17 cellular contexts compared by ENCODE assay signal in the genomic region with DNA sequence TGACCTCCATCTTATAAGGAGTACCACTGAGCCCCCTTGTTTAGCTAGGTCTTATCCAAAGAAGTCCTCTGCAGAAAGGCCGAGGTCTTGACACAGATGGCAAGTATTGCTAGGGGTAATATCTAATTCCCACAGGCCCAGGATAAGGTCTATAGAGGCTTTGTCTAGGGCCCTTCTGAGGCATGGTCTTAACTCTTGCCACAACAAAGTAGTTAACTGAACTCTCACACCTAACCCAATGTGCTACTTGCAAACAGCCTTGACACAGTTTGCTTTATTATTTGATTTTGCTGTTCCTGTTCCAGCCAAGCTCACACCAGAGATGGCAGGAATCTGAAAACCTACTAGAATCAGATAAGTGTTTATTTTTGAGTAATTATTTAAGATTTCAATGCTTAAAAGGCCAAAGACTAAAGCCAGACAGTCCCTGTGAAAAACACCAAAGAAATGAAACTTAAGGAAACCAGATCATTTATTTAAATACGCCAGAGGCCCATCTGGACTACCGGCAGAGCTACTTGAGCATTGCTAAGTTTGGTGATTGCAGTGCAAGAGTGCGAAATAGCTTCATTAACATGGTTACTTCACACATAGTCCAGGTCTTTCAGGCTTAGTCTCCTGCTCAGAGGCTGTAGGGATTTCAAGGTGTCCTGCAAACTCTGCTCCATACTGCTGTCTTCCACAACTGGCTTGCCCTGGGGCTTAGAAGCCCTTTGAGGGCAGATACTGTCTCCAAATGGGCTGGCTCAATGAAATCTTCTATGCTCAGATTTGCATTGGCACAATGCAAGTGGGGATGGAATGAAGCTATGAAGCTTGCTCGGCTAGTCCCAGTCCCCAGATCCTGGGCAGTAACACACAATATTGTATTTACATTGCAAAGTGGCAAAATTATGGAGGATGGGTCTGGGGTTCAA. TPM values are rescaled to one million over a fixed set of nuclear protein-coding genes. Genes with fewer than 3 reads are reported as not detected.
DNase-seq lines count a peak whose midpoint lies in the region; ATAC-seq and TF ChIP-seq lines count a peak whose summit lies in the region.
"Had no signal": no experiment of that assay in that cellular context is flagged by ENCODE, and none has a peak within 500 bp of the region (broad histone marks: within the 10 kb centered on the region; RNA-seq: fewer than 3 reads in every experiment).

No MANE protein-coding gene starts in this region.

- CTCF ChIA-PET in CD8-positive, alpha-beta memory T cell (lab: Charles Lee): interaction anchor here (1.0 to 1.4 kb wide), 3 partner anchors 35 to 130 kb away, joined by 3 to 5 read pairs (median 3); no protein-coding TSS in a partner anchor
- CTCF ChIA-PET in T-cell (lab: Charles Lee): interaction anchor here in 1 of 2 donors (0.6 kb wide), 1 partner anchor 337 kb away, joined by 3 read pairs; no protein-coding TSS in a partner anchor

- H3K9me3 ChIP-seq in CD8-positive, alpha-beta memory T cell (ENCODE audit: low read length): no peaks in the 10 kb centered on the region
- no peaks in the 10 kb centered on the region for H3K9me3 ChIP-seq in liver (ENCODE audit: control insufficient read depth in 4 of 4, low read length in 3 of 4)
- H3K9me3 ChIP-seq: ovary had no signal

- peak overlapping the region; percentile 45 to 90 (median 80) for H3K27ac Mint-ChIP-seq in CD8-positive, alpha-beta memory T cell
- H3K27ac Mint-ChIP-seq in T-cell (peak overlapping the region; percentile 24 to 47), progenitor cell of endocrine pancreas (peak overlapping the region; percentile 93)
- H3K27ac Mint-ChIP-seq: GM23338 had no signal

- H3K4me1 ChIP-seq in CD8-positive, alpha-beta memory T cell (ENCODE audit: insufficient read depth, low read length): peaks cover 53% of the 10 kb centered on the region
- H3K4me1 ChIP-seq in liver (ENCODE audit: control insufficient read depth in 4 of 4, insufficient read depth in 4 of 4, low read length in 3 of 4): peaks cover 17 to 70% (median 60%) of the 10 kb centered on the region in 4 donors

- no peaks in the 10 kb centered on the region for H3K36me3 ChIP-seq in CD8-positive, alpha-beta memory T cell (ENCODE audit: insufficient read depth, low read length)
- no peaks in the 10 kb centered on the region for H3K36me3 ChIP-seq in liver (ENCODE audit: control insufficient read depth in 4 of 4, insufficient read depth in 3 of 4, low read depth in 1 of 4, low read length in 3 of 4)
- H3K36me3 ChIP-seq: ovary had no signal

- no peaks in the 10 kb centered on the region for H3K27me3 Mint-ChIP-seq in CD8-positive, alpha-beta memory T cell
- H3K27me3 Mint-ChIP-seq in T-cell (no peaks in the 10 kb centered on the region), progenitor cell of endocrine pancreas (no peaks in the 10 kb centered on the region)

- no peak for DNase-seq in CD8-positive, alpha-beta memory T cell
- DNase-seq in T-cell (no peak), progenitor cell of endocrine pancreas (ENCODE audit: low spot score, unreplicated experiment) (no peak), GM03348 (ENCODE audit: low spot score) (no peak)
- DNase-seq: activated naive CD4-positive, alpha-beta T cell treated with anti-CD3 and anti-CD28 coated beads, Interleukin-2, amount 10 ng/mL, durations not matched to agents 7 days and 5 days; DMS79 treated with DMSO at 0.1 percent for 48 hours; effector CD4-positive, alpha-beta T cell; NCI-H1417 treated with DMSO at 0.1 percent for 48 hours; NCI-H446; ovary had no signal

- peaks cover 42 to 62% (median 43%) of the 10 kb centered on the region in 3 donors for H3K4me1 Mint-ChIP-seq in CD8-positive, alpha-beta memory T cell
- peaks cover 47 to 60% (median 55%) of the 10 kb centered on the region in 3 donors for H3K4me1 Mint-ChIP-seq in T-cell
- H3K4me1 Mint-ChIP-seq in progenitor cell of endocrine pancreas (ENCODE audit: low read depth): peaks cover 79% of the 10 kb centered on the region

- 72% methylated on average over 5 of the region's 5 CpGs for WGBS in liver

- POLR2A ChIA-PET in CD8-positive, alpha-beta memory T cell (lab: Charles Lee): interaction anchor here (1.5 kb wide), 1 partner anchor 29 kb away, joined by 4 read pairs; the partner anchor contains the start of gene SUPT4H1
- POLR2A ChIA-PET in T-cell (lab: Charles Lee): interaction anchor here in 1 of 2 donors (0.5 kb wide), 1 partner anchor 1236 kb away, joined by 3 read pairs; no protein-coding TSS in a partner anchor

- H3K36me3 Mint-ChIP-seq in CD8-positive, alpha-beta memory T cell: no peaks in the 10 kb centered on the region
- H3K36me3 Mint-ChIP-seq in T-cell: no peaks in the 10 kb centered on the region
- H3K36me3 Mint-ChIP-seq in progenitor cell of endocrine pancreas (ENCODE audit: insufficient read depth): no peaks in the 10 kb centered on the region
- H3K36me3 Mint-ChIP-seq: activated naive CD4-positive, alpha-beta T cell treated with anti-CD3 and anti-CD28 coated beads, Interleukin-2, amount 10 ng/mL, durations not matched to agents 7 days and 5 days had no signal

- TF ChIP-seq CTCF in liver (IDR thresholded peaks at IDR 0.05; ENCODE audit: low read depth, low read length, missing input control) (no peak), progenitor cell of endocrine pancreas (IDR thresholded peaks at IDR 0.05; ENCODE audit: unreplicated experiment) (no peak)

- H3K9ac ChIP-seq in liver (ENCODE audit: low read depth in 1 of 2, low read length in 2 of 2): no peak overlapping the region

- no peak overlapping the region for H3K27ac ChIP-seq in CD8-positive, alpha-beta memory T cell (ENCODE audit: low read depth, low read length)
- H3K27ac ChIP-seq in liver (ENCODE audit: low read depth in 1 of 2, low read length in 2 of 2): peak overlapping the region; percentile 12 to 79
- H3K27ac ChIP-seq: ovary had no signal

- no peak for TF ChIP-seq RAD21 in liver (IDR thresholded peaks at IDR 0.05)

- no peaks in the 10 kb centered on the region for H3K27me3 ChIP-seq in CD8-positive, alpha-beta memory T cell (ENCODE audit: insufficient read depth, low read length, poor library complexity, severe bottlenecking)
- no peaks in the 10 kb centered on the region for H3K27me3 ChIP-seq in liver (ENCODE audit: control insufficient read depth in 4 of 4, insufficient read depth in 4 of 4, low read length in 3 of 4)
- H3K27me3 ChIP-seq: ovary had no signal

- H3K4me3 Mint-ChIP-seq in CD8-positive, alpha-beta memory T cell: peak overlapping the region in 5 of 7 donors; percentile 1 to 60 (median 40)
- H3K4me3 Mint-ChIP-seq in T-cell: no peak overlapping the region
- H3K4me3 Mint-ChIP-seq in progenitor cell of endocrine pancreas (ENCODE audit: low read depth): peak overlapping the region; percentile 2
- H3K4me3 Mint-ChIP-seq: activated naive CD4-positive, alpha-beta T cell treated with anti-CD3 and anti-CD28 coated beads, Interleukin-2, amount 10 ng/mL, durations not matched to agents 7 days and 5 days; GM23338 had no signal

- no peaks in the 10 kb centered on the region for H3K9me3 Mint-ChIP-seq in CD8-positive, alpha-beta memory T cell
- H3K9me3 Mint-ChIP-seq in T-cell: no peaks in the 10 kb centered on the region
- no peaks in the 10 kb centered on the region for H3K9me3 Mint-ChIP-seq in progenitor cell of endocrine pancreas (ENCODE audit: low read depth)
- H3K9me3 Mint-ChIP-seq: activated naive CD4-positive, alpha-beta T cell treated with anti-CD3 and anti-CD28 coated beads, Interleukin-2, amount 10 ng/mL, durations not matched to agents 7 days and 5 days; GM23338 had no signal

- H3K4me3 ChIP-seq in CD8-positive, alpha-beta memory T cell (ENCODE audit: low read length): no peak overlapping the region
- no peak overlapping the region for H3K4me3 ChIP-seq in liver (ENCODE audit: low read depth in 1 of 3, low read length in 3 of 3)
- H3K4me3 ChIP-seq: GM23338, ovary had no signal

- ATAC-seq in T-cell (replicated peaks in 1 of 4) (no peak), HG03378 (IDR thresholded peaks at IDR 0.05; ENCODE audit: unreplicated experiment) (no peak), HG02852 (IDR thresholded peaks at IDR 0.05; ENCODE audit: unreplicated experiment) (no peak)
- ATAC-seq: GM23338, Right ventricle myocardium inferior, sciatic nerve had no signal

TF ChIP-seq in liver, 16 proteins besides CTCF, POLR2A, EP300 and RAD21 (continues in another document):
- no peak for TF ChIP-seq RXRA (IDR thresholded peaks at IDR 0.05)
- TF ChIP-seq SP1 (IDR thresholded peaks at IDR 0.05): no peak
- TF ChIP-seq NR2F2 (IDR thresholded peaks at IDR 0.05): no peak
- TF ChIP-seq FOXA2 (IDR thresholded peaks at IDR 0.05): no peak

RNA-seq across cellular contexts. Expression of gene SUPT4H1, which starts 28.5 kb away (rescaled TPM):
- total RNA-seq in CD8-positive, alpha-beta memory T cell: 100 to 1,000 TPM; 145 to 149 TPM
- 97.5 TPM for polyA plus RNA-seq in CD8-positive, alpha-beta memory T cell
- total RNA-seq in T-cell (10 to 100 TPM; 40.5 to 77.3 (median 63.2) TPM), liver (10 to 100 TPM; 23.3 to 48.1 TPM), progenitor cell of endocrine pancreas (89.6 and 95.7 TPM in 2 replicates)
- polyA plus RNA-seq in liver: 10 to 100 TPM; 32.8 to 59.1 TPM

RNA-seq across cellular contexts. Expression of gene RNF43, which starts 36.9 kb away (rescaled TPM):
- total RNA-seq in CD8-positive, alpha-beta memory T cell: 1 to 10 TPM in 1 of 2 experiments, under 1 TPM in 1; 0.47 to 1.2 TPM
- 1.4 TPM for polyA plus RNA-seq in CD8-positive, alpha-beta memory T cell
- 1 to 10 TPM; 1.2 to 4.0 (median 1.8) TPM for total RNA-seq in T-cell
- 1 to 10 TPM; 4.5 to 8.4 TPM for total RNA-seq in liver
- 1 to 10 TPM; 4.1 to 5.8 TPM for polyA plus RNA-seq in liver
- 18.7 and 19.2 TPM in 2 replicates for total RNA-seq in progenitor cell of endocrine pancreas
- total RNA-seq: myocyte had no signal

RNA-seq across cellular contexts. Expression of gene TSPOAP1, which starts 51.9 kb away (rescaled TPM):
- 10 to 100 TPM; 14.4 to 15.0 TPM for total RNA-seq in CD8-positive, alpha-beta memory T cell
- polyA plus RNA-seq in CD8-positive, alpha-beta memory T cell: 4.0 TPM
- total RNA-seq in T-cell (10 to 100 TPM; 15.6 to 62.7 (median 19.9) TPM), liver (1 to 10 TPM; 2.0 to 4.6 TPM), progenitor cell of endocrine pancreas (101 and 105 TPM in 2 replicates)
- 1 to 10 TPM; 1.5 to 3.1 TPM for polyA plus RNA-seq in liver

Comparison
In these comparisons a context has a peak if more than half of its experiments do, and no peak if none do; other contexts are left out.
1. H3K27ac Mint-ChIP-seq: peak in every context shown above with its lines; median percentile 93 in progenitor cell of endocrine pancreas; 80 in CD8-positive, alpha-beta memory T cell; 36 in T-cell.
2. H3K4me3 Mint-ChIP-seq: peak in CD8-positive, alpha-beta memory T cell (5 of 7) and progenitor cell of endocrine pancreas (single experiment); none in T-cell (0 of 3).